Comparison of ENCODE assay signal across 16 cellular contexts in genomic region chr10:16947071-16947470, GRCh38.
A peak's percentile ranks its signal among the peaks of the same experiment; 100 is the strongest.
DNase-seq lines count a peak whose midpoint lies in the region; ATAC-seq and TF ChIP-seq lines count a peak whose summit lies in the region.
"Had no signal": no experiment of that assay in that cellular context is flagged by ENCODE, and none has a peak within 500 bp of the region (broad histone marks: within the 10 kb centered on the region; RNA-seq: fewer than 3 reads in every experiment).

No MANE protein-coding gene starts in this region.

- H3K27me3 Mint-ChIP-seq in endodermal cell (ENCODE audit: insufficient read depth) (no peaks in the 10 kb centered on the region), nephron (ENCODE audit: low read depth) (no peaks in the 10 kb centered on the region)

- peaks cover 14% of the 10 kb centered on the region for H3K4me1 Mint-ChIP-seq in endodermal cell
- H3K4me1 Mint-ChIP-seq in nephron, result peaks cover 64% of the 10 kb centered on the region

- peaks cover 14% of the 10 kb centered on the region for H3K4me1 ChIP-seq in endodermal cell (ENCODE audit: control insufficient read depth, insufficient read depth, low read length)

- no peaks in the 10 kb centered on the region for H3K27me3 ChIP-seq in endodermal cell (ENCODE audit: control insufficient read depth, insufficient read depth, low read length, poor library complexity, severe bottlenecking)
- H3K27me3 ChIP-seq: BLaER1 had no signal

- whole genome bisulfite sequencing in endodermal cell (ENCODE audit: insufficient coverage in 1 of 2, insufficient read length in 1 of 2), 2 experiments, result 85 to 88% methylated on average over 3 to 4 of the region's 5 CpGs

- H3K27ac Mint-ChIP-seq in endodermal cell, result no peak overlapping the region
- peak overlapping the region; percentile 12 to 82 (median 72) for H3K27ac Mint-ChIP-seq in nephron
- H3K27ac Mint-ChIP-seq: HFFc6 had no signal

- H3K36me3 Mint-ChIP-seq in endodermal cell (ENCODE audit: low read depth) (no peaks in the 10 kb centered on the region), nephron (ENCODE audit: low read depth) (no peaks in the 10 kb centered on the region)

- H3K9ac ChIP-seq in endodermal cell (ENCODE audit: extremely low read depth, low read length, poor library complexity, severe bottlenecking), result no peak overlapping the region
- H3K9ac ChIP-seq: BLaER1 had no signal

- DNase-seq in NCI-H748 (lab: John Stamatoyannopoulos, UW; ENCODE audit: unreplicated experiment) (peak; percentile 3), NCI-H748 treated with DMSO at 0.1 percent for 48 hours (lab: John Stamatoyannopoulos, UW) (no peak), endodermal cell (no peak), MV-4-11 (lab: John Stamatoyannopoulos, UW) (no peak), cerebellar nuclear complex (lab: John Stamatoyannopoulos, UW) (no peak)
- DNase-seq: 8988T, AML-193, DMS153, DMS79 treated with DMSO at 0.1 percent for 48 hours, EL, HCEC 1CT, HFFc6 had no signal

- TF ChIP-seq CTCF in endodermal cell (conservative IDR thresholded peaks at IDR 0.05), result no peak
- no peak for TF ChIP-seq CTCF in nephron (IDR thresholded peaks at IDR 0.05; ENCODE audit: unreplicated experiment in 3 of 3)

- H3K4me3 Mint-ChIP-seq in endodermal cell (no peak overlapping the region), nephron (peak overlapping the region in 1 of 3 experiments; percentile 38)
- H3K4me3 Mint-ChIP-seq: HFFc6 had no signal

- H3K27ac ChIP-seq in endodermal cell (ENCODE audit: low read depth, low read length), result peak overlapping the region; percentile 27
- H3K27ac ChIP-seq: BLaER1, HL-60 had no signal

- no peak overlapping the region for H3K4me3 ChIP-seq in endodermal cell (ENCODE audit: low read length)
- H3K4me3 ChIP-seq: BLaER1 had no signal

- no peaks in the 10 kb centered on the region for H3K9me3 ChIP-seq in endodermal cell (ENCODE audit: control insufficient read depth, low read length)

- no peaks in the 10 kb centered on the region for H3K9me3 Mint-ChIP-seq in endodermal cell
- H3K9me3 Mint-ChIP-seq in nephron, result no peaks in the 10 kb centered on the region
- H3K9me3 Mint-ChIP-seq: HFFc6 had no signal

- no peaks in the 10 kb centered on the region for H3K36me3 ChIP-seq in endodermal cell (ENCODE audit: control insufficient read depth, insufficient read depth, low read length)
- H3K36me3 ChIP-seq: BLaER1 had no signal

- no peak for ATAC-seq in GM21717 (IDR thresholded peaks at IDR 0.05; ENCODE audit: unreplicated experiment)
